1 cellular context compared by ENCODE assay signal in the genomic region with DNA sequence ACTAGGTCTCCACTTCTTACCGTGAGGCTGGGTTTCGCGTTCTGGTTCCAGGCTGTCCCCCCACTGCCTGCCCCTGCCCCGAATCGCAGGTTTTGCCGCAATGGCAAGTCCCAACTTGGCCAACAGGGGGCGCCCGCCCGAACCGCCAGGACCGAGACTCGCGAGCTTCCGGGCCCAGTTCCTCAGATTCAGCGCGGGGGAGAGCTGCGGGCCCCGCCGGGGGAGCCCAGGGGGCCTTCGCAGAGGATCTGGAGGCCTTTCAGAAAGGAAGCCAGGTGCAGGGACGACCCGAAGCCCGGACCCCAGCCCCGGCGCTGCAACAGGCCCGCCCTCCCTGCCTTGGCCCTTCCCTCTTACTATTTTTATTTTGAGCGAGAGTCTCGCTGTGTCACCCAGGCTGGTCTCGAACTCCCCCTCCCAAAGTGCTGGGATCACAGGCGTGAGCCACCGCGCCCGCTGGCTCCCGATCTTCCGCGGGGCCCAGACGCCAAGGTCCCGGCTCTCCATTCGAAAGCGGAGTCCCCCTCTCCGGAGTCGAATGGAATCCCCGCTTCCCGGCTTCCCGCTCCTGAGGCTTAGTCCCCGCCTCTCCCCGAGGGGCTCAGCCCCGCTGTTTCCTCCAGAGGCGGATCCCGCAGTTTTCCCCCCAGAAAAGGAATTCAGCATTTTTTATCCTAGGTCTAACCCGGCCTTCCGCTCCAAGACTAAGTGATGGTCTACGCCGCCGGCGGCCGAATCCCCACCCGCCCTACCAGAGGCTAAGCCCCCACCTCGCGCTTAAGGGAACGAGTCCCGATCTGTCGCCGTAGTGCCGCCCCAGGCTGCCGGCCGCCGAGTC.
TF ChIP-seq lines count a peak whose summit lies in the region.

No MANE protein-coding gene starts in this region.

TF ChIP-seq in HEK293, 187 proteins besides CTCF, POLR2A, EP300 and RAD21 (continued from another document):
- TF ChIP-seq, protein P1, sequence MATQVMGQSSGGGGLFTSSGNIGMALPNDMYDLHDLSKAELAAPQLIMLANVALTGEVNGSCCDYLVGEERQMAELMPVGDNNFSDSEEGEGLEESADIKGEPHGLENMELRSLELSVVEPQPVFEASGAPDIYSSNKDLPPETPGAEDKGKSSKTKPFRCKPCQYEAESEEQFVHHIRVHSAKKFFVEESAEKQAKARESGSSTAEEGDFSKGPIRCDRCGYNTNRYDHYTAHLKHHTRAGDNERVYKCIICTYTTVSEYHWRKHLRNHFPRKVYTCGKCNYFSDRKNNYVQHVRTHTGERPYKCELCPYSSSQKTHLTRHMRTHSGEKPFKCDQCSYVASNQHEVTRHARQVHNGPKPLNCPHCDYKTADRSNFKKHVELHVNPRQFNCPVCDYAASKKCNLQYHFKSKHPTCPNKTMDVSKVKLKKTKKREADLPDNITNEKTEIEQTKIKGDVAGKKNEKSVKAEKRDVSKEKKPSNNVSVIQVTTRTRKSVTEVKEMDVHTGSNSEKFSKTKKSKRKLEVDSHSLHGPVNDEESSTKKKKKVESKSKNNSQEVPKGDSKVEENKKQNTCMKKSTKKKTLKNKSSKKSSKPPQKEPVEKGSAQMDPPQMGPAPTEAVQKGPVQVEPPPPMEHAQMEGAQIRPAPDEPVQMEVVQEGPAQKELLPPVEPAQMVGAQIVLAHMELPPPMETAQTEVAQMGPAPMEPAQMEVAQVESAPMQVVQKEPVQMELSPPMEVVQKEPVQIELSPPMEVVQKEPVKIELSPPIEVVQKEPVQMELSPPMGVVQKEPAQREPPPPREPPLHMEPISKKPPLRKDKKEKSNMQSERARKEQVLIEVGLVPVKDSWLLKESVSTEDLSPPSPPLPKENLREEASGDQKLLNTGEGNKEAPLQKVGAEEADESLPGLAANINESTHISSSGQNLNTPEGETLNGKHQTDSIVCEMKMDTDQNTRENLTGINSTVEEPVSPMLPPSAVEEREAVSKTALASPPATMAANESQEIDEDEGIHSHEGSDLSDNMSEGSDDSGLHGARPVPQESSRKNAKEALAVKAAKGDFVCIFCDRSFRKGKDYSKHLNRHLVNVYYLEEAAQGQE (tag by site-specific recombination; IDR thresholded peaks at IDR 0.05): 0 out of 2 replicates have a peak, but pooled peaks have one; percentile 19
- TF ChIP-seq ZSCAN30 (tag by site-specific recombination; IDR thresholded peaks at IDR 0.05) (peak; percentile 53; the same call in 1 of the 2 replicates), ZNF792 (tag by site-specific recombination; IDR thresholded peaks at IDR 0.05) (no peak), ZNF843 (tag by site-specific recombination; IDR thresholded peaks at IDR 0.05) (no peak), ZNF776 (tag by site-specific recombination; IDR thresholded peaks at IDR 0.05; ENCODE audit: borderline replicate concordance) (no peak)
